ENCODE assay signal across 19 cellular contexts in genomic region chr10:53387546-53387945, GRCh38.
DNase-seq lines count a peak whose midpoint lies in the region; ATAC-seq and TF ChIP-seq lines count a peak whose summit lies in the region.
"Had no signal": no experiment of that assay in that cellular context is flagged by ENCODE, and none has a peak within 500 bp of the region (broad histone marks: within the 10 kb centered on the region; RNA-seq: fewer than 3 reads in every experiment).

No MANE protein-coding gene starts in this region.

- H3K27ac Mint-ChIP-seq in WTC11 (peak overlapping the region; percentile 57; the same call in 1 of the 2 replicates), GM23338 (no peak overlapping the region)
- H3K27ac Mint-ChIP-seq: CD8-positive, alpha-beta memory T cell had no signal

- in situ Hi-C loops in HAP-1 (cut with MboI; ENCODE audit: low sequenced_read_pairs), result no loop called here

- H3K79me2 ChIP-seq in GM23338 (replicated peaks; ENCODE audit: insufficient read depth), result no peaks in the 10 kb centered on the region

- no peaks in the 10 kb centered on the region for H3K9me2 ChIP-seq in GM23338 (ENCODE audit: insufficient read depth)

- no peak overlapping the region for H3K4me3 Mint-ChIP-seq in WTC11
- H3K4me3 Mint-ChIP-seq in GM23338, result no peak overlapping the region
- H3K4me3 Mint-ChIP-seq: CD8-positive, alpha-beta memory T cell had no signal

- ATAC-seq in WTC11 (no peak), HG03460 (IDR thresholded peaks at IDR 0.05; ENCODE audit: unreplicated experiment) (no peak), GM23338 (no peak)
- ATAC-seq: Right ventricle myocardium inferior had no signal

- no peaks in the 10 kb centered on the region for H3K9me3 ChIP-seq in HAP-1
- H3K9me3 ChIP-seq: SJSA1 had no signal

- H3K36me3 ChIP-seq in HAP-1 (replicated peaks) (no peaks in the 10 kb centered on the region), GM23338 (ENCODE audit: insufficient read depth) (no peaks in the 10 kb centered on the region)
- H3K36me3 ChIP-seq: SJSA1 had no signal

- DNase-seq in HAP-1 (ENCODE audit: low spot score in 2 of 2) (peak; percentile 24 to 59), WTC11 (ENCODE audit: low spot score) (no peak), inferior parietal cortex (ENCODE audit: extremely low spot score) (peak; percentile 11), renal cortical epithelial cell (ENCODE audit: low read depth) (peak; percentile 66), GM23338 (ENCODE audit: low spot score) (no peak), NCI-H69 (lab: John Stamatoyannopoulos, UW) (no peak)
- DNase-seq: CD8-positive, alpha-beta memory T cell; DMS53; GDM1; Kasumi-1; NCI-H1930; NCI-H2171; NCI-H345; NCI-H524; OCI-M1 had no signal

- H3K27me3 Mint-ChIP-seq in WTC11 (ENCODE audit: low read depth), result no peaks in the 10 kb centered on the region
- H3K27me3 Mint-ChIP-seq in GM23338 (ENCODE audit: insufficient read depth, low read depth, poor library complexity), result no peaks in the 10 kb centered on the region
- H3K27me3 Mint-ChIP-seq: CD8-positive, alpha-beta memory T cell had no signal

- H2AFZ ChIP-seq in GM23338, result no peak overlapping the region

- peaks cover 4% of the 10 kb centered on the region for H3K9me3 Mint-ChIP-seq in WTC11
- peaks cover 4% of the 10 kb centered on the region; the same call in 2 of the 3 replicates for H3K9me3 Mint-ChIP-seq in GM23338

- H3K4me2 ChIP-seq in GM23338, result no peak overlapping the region

- TF ChIP-seq CTCF in WTC11 (IDR thresholded peaks at IDR 0.05) (no peak), GM23338 (conservative IDR thresholded peaks at IDR 0.05; ENCODE audit: low read depth in 2 of 2) (no peak)

- H3K4me1 Mint-ChIP-seq in WTC11 (peaks cover 20% of the 10 kb centered on the region), GM23338 (peaks cover 10% of the 10 kb centered on the region)
- H3K4me1 Mint-ChIP-seq: CD8-positive, alpha-beta memory T cell had no signal

- peaks cover 3% of the 10 kb centered on the region for H3K4me1 ChIP-seq in HAP-1
- H3K4me1 ChIP-seq in GM23338 (ENCODE audit: insufficient read depth), result peaks cover 6% of the 10 kb centered on the region
- H3K4me1 ChIP-seq: SJSA1 had no signal

- POLR2A ChIA-PET in WTC11 (lab: Charles Lee), result no interaction called here

- 0 out of 2 replicates have a peak, but pooled peaks cover 5% of the 10 kb centered on the region for H3F3A ChIP-seq in GM23338 (replicated peaks; ENCODE audit: low read depth)

- no peaks in the 10 kb centered on the region for H3K27me3 ChIP-seq in HAP-1 (ENCODE audit: low read depth)
- H3K27me3 ChIP-seq in GM23338 (ENCODE audit: insufficient read depth), result no peaks in the 10 kb centered on the region
- H3K27me3 ChIP-seq: SJSA1 had no signal

- H4K20me1 ChIP-seq in GM23338 (replicated peaks; ENCODE audit: insufficient read depth), result no peaks in the 10 kb centered on the region

- H3K36me3 Mint-ChIP-seq in WTC11 (peaks cover 8% of the 10 kb centered on the region), GM23338 (ENCODE audit: low read depth) (peaks cover 9% of the 10 kb centered on the region; the same call in 2 of the 3 replicates)

- no peak overlapping the region for H3K27ac ChIP-seq in GM23338 (ENCODE audit: low read depth)
- H3K27ac ChIP-seq: C4-2B, SJSA1 had no signal

- no peak overlapping the region for H3K4me3 ChIP-seq in HAP-1
- no peak overlapping the region for H3K4me3 ChIP-seq in GM23338
- H3K4me3 ChIP-seq: SJSA1 had no signal

- CTCF ChIA-PET in WTC11 (lab: Charles Lee), result no interaction called here

TF ChIP-seq in WTC11, 78 proteins besides CTCF, POLR2A, EP300 and RAD21:
- TF ChIP-seq HMGA2 (CRISPR knock-in tag; IDR thresholded peaks at IDR 0.05) (peak; percentile 33; the same call in 1 of the 2 replicates), JUN (CRISPR knock-in tag; IDR thresholded peaks at IDR 0.05) (no peak)

TF ChIP-seq in GM23338, 12 proteins besides CTCF, POLR2A, EP300 and RAD21 (continues in another document):
- TF ChIP-seq STAT1 (IDR thresholded peaks at IDR 0.05; ENCODE audit: unreplicated experiment), result no peak
- no peak for TF ChIP-seq EZH2phosphoT487 (IDR thresholded peaks at IDR 0.05; ENCODE audit: unreplicated experiment)
- no peak for TF ChIP-seq JUNB (IDR thresholded peaks at IDR 0.05; ENCODE audit: unreplicated experiment)
- TF ChIP-seq ZNF114 (CRISPR knock-in tag; IDR thresholded peaks at IDR 0.05), result no peak
- TF ChIP-seq ZNF462 (CRISPR knock-in tag; IDR thresholded peaks at IDR 0.05), result no peak
- TF ChIP-seq EZH2 (IDR thresholded peaks at IDR 0.05; ENCODE audit: low read depth, unreplicated experiment), result no peak
- no peak for TF ChIP-seq ETS1 (IDR thresholded peaks at IDR 0.05)

Comparison
In these comparisons a context has a peak if more than half of its experiments do, and no peak if none do; other contexts are left out.
1. DNase-seq: peak in HAP-1 (2 of 2), inferior parietal cortex (single experiment) and renal cortical epithelial cell (single experiment); none in WTC11 (single experiment), GM23338 (single experiment) and NCI-H69 (single experiment).